ENCODE assay signal across 18 cellular contexts in the genomic region with DNA sequence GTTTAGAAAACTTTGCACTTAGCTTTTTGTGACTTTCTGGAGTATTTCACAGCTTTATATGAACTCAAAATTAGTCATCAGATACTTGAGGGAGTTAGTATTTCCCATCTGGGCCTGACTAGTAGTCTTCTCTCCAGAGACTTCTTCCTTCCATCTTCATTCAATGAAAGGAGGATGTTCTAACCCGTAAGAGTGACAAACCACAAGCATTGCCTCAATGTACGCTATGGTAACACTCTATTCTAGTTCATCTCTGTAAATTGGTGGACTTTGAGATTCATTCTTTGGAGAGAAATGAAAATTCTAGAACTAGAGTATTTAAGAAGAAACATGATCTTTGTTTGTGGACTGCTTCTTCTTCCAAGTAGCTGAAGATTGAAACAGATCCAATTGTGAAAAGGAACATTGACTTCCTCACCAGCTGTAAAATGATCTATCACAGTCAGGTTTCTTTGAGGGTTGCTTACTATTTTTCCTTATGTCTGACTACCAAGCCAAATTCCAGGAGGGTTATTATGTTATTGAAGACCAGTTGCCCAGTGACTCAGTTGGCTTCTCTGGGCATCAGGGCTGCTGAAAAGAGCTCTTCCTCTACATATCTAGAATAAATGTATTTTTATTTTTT.
DNase-seq lines count a peak whose midpoint lies in the region; ATAC-seq, FAIRE-seq and TF ChIP-seq lines count a peak whose summit lies in the region.
"Had no signal": no experiment of that assay in that cellular context is flagged by ENCODE, and none has a peak within 500 bp of the region (broad histone marks: within the 10 kb centered on the region; RNA-seq: fewer than 3 reads in every experiment).

No MANE protein-coding gene starts in this region.

- no peaks in the 10 kb centered on the region for H3K9me3 Mint-ChIP-seq in astrocyte (ENCODE audit: unreplicated experiment)

- H3K9me2 ChIP-seq in GM23248 (ENCODE audit: insufficient read depth): no peaks in the 10 kb centered on the region

- H2AFZ ChIP-seq in GM23248: no peak overlapping the region
- no peak overlapping the region for H2AFZ ChIP-seq in astrocyte (ENCODE audit: low read depth, low read length)

- H3K4me2 ChIP-seq in GM23248 (ENCODE audit: unreplicated experiment) (peak overlapping the region; percentile 7), astrocyte (ENCODE audit: low read length) (no peak overlapping the region)

- peak overlapping the region; percentile 34 for H3K27ac ChIP-seq in GM23248
- H3K27ac ChIP-seq in astrocyte (ENCODE audit: low read depth, low read length): no peak overlapping the region
- H3K27ac ChIP-seq: SK-N-MC had no signal

- H3K4me3 ChIP-seq in GM23248: no peak overlapping the region
- H3K4me3 ChIP-seq in astrocyte (ENCODE audit: insufficient read depth, low read depth, low read length): no peak overlapping the region
- H3K4me3 ChIP-seq in fibroblast of the aortic adventitia (ENCODE audit: low read depth, low read length): no peak overlapping the region
- H3K4me3 ChIP-seq: K562, SK-N-MC had no signal

- ATAC-seq in GM18511 (IDR thresholded peaks at IDR 0.05; ENCODE audit: unreplicated experiment): no peak
- ATAC-seq in HG03039 (IDR thresholded peaks at IDR 0.05; ENCODE audit: unreplicated experiment): no peak
- ATAC-seq: K562 had no signal

- peaks cover 2% of the 10 kb centered on the region for H3K27me3 Mint-ChIP-seq in astrocyte (ENCODE audit: low read depth, unreplicated experiment)

- H3K9me3 ChIP-seq in GM23248 (ENCODE audit: low read depth) (no peaks in the 10 kb centered on the region), astrocyte (ENCODE audit: insufficient read depth, low read depth, low read length) (no peaks in the 10 kb centered on the region)
- H3K9me3 ChIP-seq: BE2C had no signal

- peaks cover 18% of the 10 kb centered on the region for H3F3A ChIP-seq in GM23248 (ENCODE audit: insufficient read depth)

- H3K27me3 ChIP-seq in GM23248 (replicated peaks; ENCODE audit: insufficient read depth): 0 out of 2 replicates have a peak, but pooled peaks cover 3% of the 10 kb centered on the region
- no peaks in the 10 kb centered on the region for H3K27me3 ChIP-seq in astrocyte (ENCODE audit: insufficient read depth, low read length)

- in situ Hi-C loops in GM23248 (cut with MboI): no loop called here

- 0% methylated on average over 2 of the region's 2 CpGs for WGBS in GM23248 (ENCODE audit: low coverage in 1 of 2, low lambda C conversion rate in 2 of 2, missing lambda C conversion rate in 2 of 2), 2 experiments

- H4K20me1 ChIP-seq in GM23248 (ENCODE audit: insufficient read depth) (no peaks in the 10 kb centered on the region), astrocyte (ENCODE audit: insufficient read depth, low read length) (no peaks in the 10 kb centered on the region)

- H3K27ac Mint-ChIP-seq in astrocyte (ENCODE audit: unreplicated experiment): no peak overlapping the region
- H3K27ac Mint-ChIP-seq: CD4-positive, alpha-beta memory T cell had no signal

- DNase-seq in GM23248 (peak; percentile 81), astrocyte (ENCODE audit: low read depth) (peak; percentile 10), fibroblast of the aortic adventitia (ENCODE audit: low read depth) (peak; percentile 43), smooth muscle cell of the brain vasculature (ENCODE audit: low read depth, low spot score) (peak; percentile 39), MV-4-11 (lab: John Stamatoyannopoulos, UW) (no peak)
- DNase-seq: ACHN; BE2C; CD4-positive, alpha-beta memory T cell; NCI-H1092 treated with DMSO at 0.1 percent for 48 hours; NCI-H187 treated with DMSO at 0.1 percent for 48 hours; NCI-H2171; NCI-H446 treated with DMSO at 0.1 percent for 48 hours; NCI-H774 had no signal

- H3K79me2 ChIP-seq in GM23248 (ENCODE audit: insufficient read depth): no peaks in the 10 kb centered on the region
- H3K79me2 ChIP-seq in astrocyte (ENCODE audit: insufficient read depth, low read length): no peaks in the 10 kb centered on the region

- no peak overlapping the region for H3K4me3 Mint-ChIP-seq in astrocyte (ENCODE audit: unreplicated experiment)
- H3K4me3 Mint-ChIP-seq: CD4-positive, alpha-beta memory T cell had no signal

- H3K36me3 ChIP-seq in GM23248 (ENCODE audit: low read depth): no peaks in the 10 kb centered on the region
- H3K36me3 ChIP-seq in astrocyte (ENCODE audit: insufficient read depth, low read length): no peaks in the 10 kb centered on the region
- H3K36me3 ChIP-seq: BE2C had no signal

- no peak for TF ChIP-seq CTCF in astrocyte (IDR thresholded peaks at IDR 0.05; ENCODE audit: insufficient read depth, low read depth, low read length)
- no peak for TF ChIP-seq CTCF in fibroblast of the aortic adventitia (IDR thresholded peaks at IDR 0.05; ENCODE audit: insufficient read depth, low read length)

- H3K4me1 Mint-ChIP-seq in astrocyte (ENCODE audit: low read depth, unreplicated experiment): no peaks in the 10 kb centered on the region
- H3K4me1 Mint-ChIP-seq: CD4-positive, alpha-beta memory T cell had no signal

- H3K9ac ChIP-seq in GM23248 (no peak overlapping the region), astrocyte (ENCODE audit: low read length) (no peak overlapping the region)

- peaks cover 28% of the 10 kb centered on the region for H3K4me1 ChIP-seq in GM23248 (ENCODE audit: insufficient read depth)
- no peaks in the 10 kb centered on the region for H3K4me1 ChIP-seq in astrocyte (ENCODE audit: insufficient read depth, low read length)
- H3K4me1 ChIP-seq: BE2C had no signal

- FAIRE-seq in astrocyte (lab: Jason Lieb, UNC): no peak
- FAIRE-seq: HTR-8/SVneo, K562 had no signal

- H3K36me3 Mint-ChIP-seq in astrocyte (ENCODE audit: low read depth, unreplicated experiment): no peaks in the 10 kb centered on the region
- H3K36me3 Mint-ChIP-seq: CD4-positive, alpha-beta memory T cell had no signal
